6 cellular contexts compared by ENCODE assay signal in genomic region chr13:51640696-51641095, GRCh38. TPM values are rescaled to one million over a fixed set of nuclear protein-coding genes. Genes with fewer than 3 reads are reported as not detected.
A peak's percentile ranks its signal among the peaks of the same experiment; 100 is the strongest.
DNase-seq lines count a peak whose midpoint lies in the region; ATAC-seq, FAIRE-seq and TF ChIP-seq lines count a peak whose summit lies in the region.
"Not testable (repeated sequence)": the region's sequence is repeated elsewhere in the genome, so short reads cannot be mapped to it uniquely, and the experiment has no call there.

No MANE protein-coding gene starts in this region.

- not testable (repeated sequence) for H2BK15ac ChIP-seq in IMR-90 (ENCODE audit: low read depth, low read length)

- H3K23ac ChIP-seq in IMR-90 (ENCODE audit: low read depth, low read length): not testable (repeated sequence)

- CTCF ChIA-PET in IMR-90 (lab: Yijun Ruan, JAX): interaction anchor here (1.1 kb wide), 1 partner anchor 117 kb away, joined by 3 read pairs; no protein-coding TSS in a partner anchor

- H3K14ac ChIP-seq in IMR-90 (replicated peaks; ENCODE audit: low read depth, low read length): not testable (repeated sequence)

- FAIRE-seq in bronchial epithelial cell (lab: Jason Lieb, UNC): not testable (repeated sequence)

- not testable (repeated sequence) for H4K91ac ChIP-seq in IMR-90 (ENCODE audit: insufficient read depth, low read depth, low read length)

- H3K4me2 ChIP-seq in IMR-90 (ENCODE audit: low read depth, low read length): not testable (repeated sequence)

- peak; percentile 56 for DNase-seq in ELR (ENCODE audit: low read depth)
- DNase-seq in IMR-90; RWPE2 (ENCODE audit: low spot score): not testable (repeated sequence)
- peak; percentile 67 for DNase-seq in bronchial epithelial cell (ENCODE audit: low read depth)
- peak; percentile 38 for DNase-seq in kidney tubule cell (ENCODE audit: low spot score)

- peak overlapping the region; percentile 19; the same call in 1 of the 2 replicates for H3K4ac ChIP-seq in IMR-90 (ENCODE audit: low read depth, low read length)

- H3K4me3 ChIP-seq in IMR-90 (ENCODE audit: insufficient read depth, low read depth, low read length); RWPE2 (ENCODE audit: severe bottlenecking); bronchial epithelial cell (ENCODE audit: low read depth, low read length): not testable (repeated sequence)

- intact Hi-C loops in IMR-90 (cut with micrococcal nuclease): not testable (repeated sequence)

- not testable (repeated sequence) for H2BK120ac ChIP-seq in IMR-90 (ENCODE audit: low read depth, low read length)

- H3K36me3 ChIP-seq in IMR-90 (ENCODE audit: control insufficient read depth, insufficient read depth, low read length); RWPE2 (ENCODE audit: low read depth); bronchial epithelial cell (ENCODE audit: control insufficient read depth, insufficient read depth, low read length): not testable (repeated sequence)

- not testable (repeated sequence) for H3K9me3 ChIP-seq in IMR-90 (ENCODE audit: control insufficient read depth, insufficient read depth, low read length); RWPE2 (ENCODE audit: severe bottlenecking)

- H2AFZ ChIP-seq in IMR-90 (replicated peaks; ENCODE audit: low read length, poor library complexity): not testable (repeated sequence)

- peaks cover 9 to 55% of the 10 kb centered on the region in 2 experiments for H3K79me1 ChIP-seq in IMR-90 (ENCODE audit: low read depth in 1 of 2, low read length in 2 of 2)

- not testable (repeated sequence) for H4K8ac ChIP-seq in IMR-90 (ENCODE audit: low read depth in 2 of 2, low read length in 2 of 2)

- dilution Hi-C loops in IMR-90 (cut with HindIII; ENCODE audit: low sequenced_read_pairs, unreplicated experiment): not testable (repeated sequence)

- in situ Hi-C loops in IMR-90 (cut with MboI; ENCODE audit: low sequenced_read_pairs): not testable (repeated sequence)

- not testable (repeated sequence) for H4K20me1 ChIP-seq in IMR-90 (ENCODE audit: insufficient read depth, low read length)

- POLR2A ChIA-PET in IMR-90 (lab: Charles Lee; ENCODE audit: unreplicated experiment): not testable (repeated sequence)

- H3K18ac ChIP-seq in IMR-90 (ENCODE audit: low read depth, low read length): not testable (repeated sequence)

- peaks cover 11% of the 10 kb centered on the region for H3K9me1 ChIP-seq in IMR-90 (ENCODE audit: insufficient read depth, low read length)

- no CpG with 5 or more reads among the region's 5 CpGs for WGBS in IMR-90 (ENCODE audit: extremely low coverage in 2 of 2, insufficient read length in 1 of 2), 2 experiments

- not testable (repeated sequence) for H3K9ac ChIP-seq in IMR-90 (ENCODE audit: low read depth, low read length)

- H2AK5ac ChIP-seq in IMR-90 (ENCODE audit: low read depth, low read length): not testable (repeated sequence)

- not testable (repeated sequence) for H2BK20ac ChIP-seq in IMR-90 (ENCODE audit: low read depth, low read length)

- not testable (repeated sequence) for H2AK9ac ChIP-seq in IMR-90 (replicated peaks; ENCODE audit: low read depth, low read length, poor library complexity)

- BruUV-seq in IMR-90 (replicated peaks; lab: Mats Ljungman, UMichigan): not testable (repeated sequence)

- not testable (repeated sequence) for ATAC-seq in IMR-90 (ENCODE audit: low read depth)
- peak; percentile 35; the same call in 2 of the 3 replicates for ATAC-seq in RWPE2 (ENCODE audit: low read depth)
- ATAC-seq in esophagus mucosa: peak; percentile 59

- not testable (repeated sequence) for H4K5ac ChIP-seq in IMR-90 (ENCODE audit: low read depth, low read length)

- H3K4me1 ChIP-seq in IMR-90 (ENCODE audit: control insufficient read depth, insufficient read depth, low read length): peaks cover 15% of the 10 kb centered on the region
- H3K4me1 ChIP-seq in RWPE2 (ENCODE audit: insufficient read depth, poor library complexity, severe bottlenecking): peaks cover 85% of the 10 kb centered on the region

- H3K27ac ChIP-seq in IMR-90 (ENCODE audit: insufficient read depth, low read length): not testable (repeated sequence)
- peak overlapping the region; percentile 99 for H3K27ac ChIP-seq in RWPE2 (ENCODE audit: poor library complexity, severe bottlenecking)

- not testable (repeated sequence) for TF ChIP-seq RAD21 in IMR-90 (IDR thresholded peaks at IDR 0.05; ENCODE audit: low read length)

- not testable (repeated sequence) for TF ChIP-seq POLR2A in IMR-90 (IDR thresholded peaks at IDR 0.05; ENCODE audit: low read depth, low read length)

- not testable (repeated sequence) for H3K56ac ChIP-seq in IMR-90 (ENCODE audit: extremely low read depth, insufficient read depth, low read length)

- not testable (repeated sequence) for H3K27me3 ChIP-seq in IMR-90 (ENCODE audit: control insufficient read depth, insufficient read depth, low read length); RWPE2 (ENCODE audit: insufficient read depth, poor library complexity, severe bottlenecking); bronchial epithelial cell (ENCODE audit: control insufficient read depth, insufficient read depth, low read length)

- H2BK5ac ChIP-seq in IMR-90 (ENCODE audit: low read depth, low read length, poor library complexity, severe bottlenecking): not testable (repeated sequence)

- TF ChIP-seq CTCF in IMR-90 (conservative IDR thresholded peaks at IDR 0.05; ENCODE audit: low read depth, low read length); RWPE2 (IDR thresholded peaks at IDR 0.05; ENCODE audit: poor library complexity, severe bottlenecking); bronchial epithelial cell (IDR thresholded peaks at IDR 0.05; ENCODE audit: insufficient read depth, low read length, severe bottlenecking): not testable (repeated sequence)

RNA-seq across cellular contexts. Expression of gene WDFY2, which starts 56.4 kb away (rescaled TPM):
- total RNA-seq in IMR-90 (2012; rRNA removed): 4.3 and 6.7 TPM in 2 replicates
- polyA plus RNA-seq in IMR-90 (2012; rRNA removed): 4.3 and 5.4 TPM in 2 replicates
- 1.5 and 1.8 TPM in 2 replicates for polyA plus RNA-seq in IMR-90 (2012; cell fraction: cytosol; rRNA removed)
- polyA plus RNA-seq in IMR-90 (2012; cell fraction: nucleus; rRNA removed; ENCODE audit: low replicate concordance): 10.1 and 27.3 TPM in 2 replicates
- total RNA-seq in bronchial epithelial cell: 11.3 and 19.5 TPM in 2 replicates
- total RNA-seq in esophagus mucosa: 15.9 TPM
